ENCODE assay signal across 30 cellular contexts in genomic region chr13:107681611-107682010, GRCh38.
"Had no signal": no experiment of that assay in that cellular context is flagged by ENCODE, and none has a peak within 500 bp of the region (broad histone marks: within the 10 kb centered on the region; RNA-seq: fewer than 3 reads in every experiment).

No MANE protein-coding gene starts in this region.

- H3K4me1 Mint-ChIP-seq: activated CD8-positive, alpha-beta memory T cell treated with anti-CD3 and anti-CD28 coated beads, Interleukin-2, amount 10 ng/mL, durations not matched to agents 7 days and 5 days; activated naive CD4-positive, alpha-beta T cell treated with anti-CD3 and anti-CD28 coated beads, Interleukin-2, amount 50 U/mL, for 24 hours; activated naive CD8-positive, alpha-beta T cell treated with anti-CD3 and anti-CD28 coated beads, Interleukin-2, amount 50 U/mL, for 24 hours; mesothelial cell of epicardium; naive thymus-derived CD4-positive, alpha-beta T cell; stimulated activated memory B cell treated with anti-CD40 and anti-IgM and Interleukin-4, amounts not matched to agents 10 μg/mL and 1 μg/mL and 100 μg/mL, for 72 hours; stimulated activated naive CD8-positive, alpha-beta T cell treated with anti-CD3 and anti-CD28 coated beads, Interleukin-15, amount 100 ng/mL, for 72 hours had no signal

- H3K27me3 ChIP-seq: pancreas, uterus had no signal

- H3K9me3 Mint-ChIP-seq: dendritic cell treated with granulocyte-macrophage colony-stimulating factor and Interleukin-4, amounts not matched to agents 40 ng/mL and 50 ng/mL, for 4 days; type B pancreatic cell had no signal

- H3K4me3 Mint-ChIP-seq: activated CD8-positive, alpha-beta memory T cell treated with anti-CD3 and anti-CD28 coated beads, Interleukin-2, amount 10 ng/mL, durations not matched to agents 7 days and 5 days; activated CD8-positive, alpha-beta T cell treated with anti-CD3 and anti-CD28 coated beads for 36 hours; activated naive CD4-positive, alpha-beta T cell treated with anti-CD3 and anti-CD28 coated beads, Interleukin-2, amount 50 U/mL, for 24 hours; activated naive CD8-positive, alpha-beta T cell treated with anti-CD3 and anti-CD28 coated beads, Interleukin-2, amount 50 U/mL, for 24 hours; dendritic cell treated with granulocyte-macrophage colony-stimulating factor and Interleukin-4, amounts not matched to agents 40 ng/mL and 50 ng/mL, for 4 days; mesothelial cell of epicardium; naive thymus-derived CD4-positive, alpha-beta T cell; stimulated activated memory B cell treated with anti-CD40 and anti-IgM and Interleukin-4, amounts not matched to agents 10 μg/mL and 1 μg/mL and 100 μg/mL, for 72 hours; stimulated activated naive CD8-positive, alpha-beta T cell treated with anti-CD3 and anti-CD28 coated beads, Interleukin-15, amount 100 ng/mL, for 72 hours; type B pancreatic cell; WTC11 had no signal

- H3K27ac Mint-ChIP-seq: activated CD8-positive, alpha-beta memory T cell treated with anti-CD3 and anti-CD28 coated beads, Interleukin-2, amount 10 ng/mL, durations not matched to agents 7 days and 5 days; activated CD8-positive, alpha-beta T cell treated with anti-CD3 and anti-CD28 coated beads for 36 hours; activated naive CD4-positive, alpha-beta T cell treated with anti-CD3 and anti-CD28 coated beads, Interleukin-2, amount 50 U/mL, for 24 hours; activated naive CD8-positive, alpha-beta T cell treated with anti-CD3 and anti-CD28 coated beads, Interleukin-2, amount 50 U/mL, for 24 hours; activated T-helper 2 cell treated with anti-CD3 and anti-CD28 coated beads, Interferon-gamma antibody, Interleukin-2, Interleukin-4, amounts not matched to agents 10 μg/mL and 5 μg/mL and 100 μg/mL, durations not matched to agents 14 hours and 24 hours and 36 hours; dendritic cell treated with granulocyte-macrophage colony-stimulating factor and Interleukin-4, amounts not matched to agents 40 ng/mL and 50 ng/mL, for 4 days; mesothelial cell of epicardium; naive thymus-derived CD4-positive, alpha-beta T cell; stimulated activated memory B cell treated with anti-CD40 and anti-IgM and Interleukin-4, amounts not matched to agents 10 μg/mL and 1 μg/mL and 100 μg/mL, for 72 hours; stimulated activated naive CD8-positive, alpha-beta T cell treated with anti-CD3 and anti-CD28 coated beads, Interleukin-15, amount 100 ng/mL, for 72 hours; type B pancreatic cell; WTC11 had no signal

- H3K4me1 ChIP-seq: pancreas, prostate gland, uterus had no signal

- H3K9me3 ChIP-seq: pancreas, prostate gland, uterus had no signal

- ATAC-seq: activated CD8-positive, alpha-beta memory T cell treated with anti-CD3 and anti-CD28 coated beads, Interleukin-2, amount 10 ng/mL, durations not matched to agents 7 days and 5 days; activated CD8-positive, alpha-beta T cell treated with anti-CD3 and anti-CD28 coated beads for 36 hours; activated naive CD8-positive, alpha-beta T cell treated with anti-CD3 and anti-CD28 coated beads, Interleukin-2, amount 50 U/mL, for 24 hours; naive thymus-derived CD4-positive, alpha-beta T cell; pancreas; stimulated activated memory B cell treated with anti-CD40 and anti-IgM and Interleukin-4, amounts not matched to agents 10 μg/mL and 1 μg/mL and 100 μg/mL, for 72 hours; stimulated activated naive CD8-positive, alpha-beta T cell treated with anti-CD3 and anti-CD28 coated beads, Interleukin-15, amount 100 ng/mL, for 72 hours; WTC11 had no signal

- H3K27ac ChIP-seq: pancreas, prostate gland, uterus had no signal

- H3K27me3 Mint-ChIP-seq: activated CD8-positive, alpha-beta memory T cell treated with anti-CD3 and anti-CD28 coated beads, Interleukin-2, amount 10 ng/mL, durations not matched to agents 7 days and 5 days; activated CD8-positive, alpha-beta T cell treated with anti-CD3 and anti-CD28 coated beads for 36 hours; activated naive CD4-positive, alpha-beta T cell treated with anti-CD3 and anti-CD28 coated beads, Interleukin-2, amount 50 U/mL, for 24 hours; activated naive CD8-positive, alpha-beta T cell treated with anti-CD3 and anti-CD28 coated beads, Interleukin-2, amount 50 U/mL, for 24 hours; dendritic cell treated with granulocyte-macrophage colony-stimulating factor and Interleukin-4, amounts not matched to agents 40 ng/mL and 50 ng/mL, for 4 days; stimulated activated memory B cell treated with anti-CD40 and anti-IgM and Interleukin-4, amounts not matched to agents 10 μg/mL and 1 μg/mL and 100 μg/mL, for 72 hours had no signal

- H3K36me3 ChIP-seq: pancreas, prostate gland, uterus had no signal

- H3K4me3 ChIP-seq: pancreas, prostate gland, smooth muscle cell, uterus had no signal

- DNase-seq: activated CD4-positive, alpha-beta T cell treated with anti-CD3 and anti-CD28 coated beads for 1 hour; activated CD4-positive, alpha-beta T cell treated with anti-CD3 and anti-CD28 coated beads, Interleukin-2, amount 50 U/mL, for 1 hour; activated CD8-positive, alpha-beta memory T cell treated with anti-CD3 and anti-CD28 coated beads, Interleukin-2, amount 10 ng/mL, durations not matched to agents 7 days and 5 days; activated CD8-positive, alpha-beta T cell treated with anti-CD3 and anti-CD28 coated beads for 36 hours; activated naive CD8-positive, alpha-beta T cell treated with anti-CD3 and anti-CD28 coated beads, Interleukin-2, amount 50 U/mL, for 24 hours; activated T-cell treated with anti-CD3 and anti-CD28 coated beads, Interleukin-2, amount 50 U/mL, for 48 hours; amygdala; central memory CD4-positive, alpha-beta T cell; effector CD4-positive, alpha-beta T cell; islet precursor cell; mammary epithelial cell; naive thymus-derived CD4-positive, alpha-beta T cell; nucleus accumbens; pancreas; stimulated activated CD4-positive, alpha-beta T cell treated with anti-CD3 and anti-CD28 coated beads, Interleukin-1b, Interleukin-23, amount 100 ng/mL, for 48 hours; stimulated activated CD4-positive, alpha-beta T cell treated with anti-CD3 and anti-CD28 coated beads, Interleukin-4, amount 100 ng/mL, for 4 hours; stimulated activated CD8-positive, alpha-beta memory T cell treated with anti-CD3 and anti-CD28 coated beads, Interleukin-4, amount 100 ng/mL, for 48 hours; stimulated activated naive CD8-positive, alpha-beta T cell treated with anti-CD3 and anti-CD28 coated beads, Interleukin-15, amount 100 ng/mL, for 72 hours; substantia nigra; T-helper 2 cell; uterus had no signal

- H3K36me3 Mint-ChIP-seq: activated CD8-positive, alpha-beta memory T cell treated with anti-CD3 and anti-CD28 coated beads, Interleukin-2, amount 10 ng/mL, durations not matched to agents 7 days and 5 days; activated naive CD4-positive, alpha-beta T cell treated with anti-CD3 and anti-CD28 coated beads, Interleukin-2, amount 50 U/mL, for 24 hours; mesothelial cell of epicardium; naive thymus-derived CD4-positive, alpha-beta T cell; stimulated activated memory B cell treated with anti-CD40 and anti-IgM and Interleukin-4, amounts not matched to agents 10 μg/mL and 1 μg/mL and 100 μg/mL, for 72 hours; type B pancreatic cell; WTC11 had no signal
